In genomic region chr10:63256047-63256773, GRCh38 we compare ENCODE assay signal across 1 cellular context.
TF ChIP-seq lines count a peak whose summit lies in the region.

No MANE protein-coding gene starts in this region.

TF ChIP-seq in GM23338, 12 proteins besides CTCF, POLR2A, EP300 and RAD21 (continued from another document):
- TF ChIP-seq ZNF331 (CRISPR knock-in tag; IDR thresholded peaks at IDR 0.05; ENCODE audit: low read depth) (no peak), STAT1 (IDR thresholded peaks at IDR 0.05; ENCODE audit: unreplicated experiment) (no peak), ETS1 (IDR thresholded peaks at IDR 0.05) (no peak), ZNF114 (CRISPR knock-in tag; IDR thresholded peaks at IDR 0.05) (no peak), EZH2 (IDR thresholded peaks at IDR 0.05; ENCODE audit: low read depth, unreplicated experiment) (no peak)
TF ChIP-seq in GM23338: peak in this region for 0.
